1 cellular context compared by ENCODE assay signal in the genomic region with DNA sequence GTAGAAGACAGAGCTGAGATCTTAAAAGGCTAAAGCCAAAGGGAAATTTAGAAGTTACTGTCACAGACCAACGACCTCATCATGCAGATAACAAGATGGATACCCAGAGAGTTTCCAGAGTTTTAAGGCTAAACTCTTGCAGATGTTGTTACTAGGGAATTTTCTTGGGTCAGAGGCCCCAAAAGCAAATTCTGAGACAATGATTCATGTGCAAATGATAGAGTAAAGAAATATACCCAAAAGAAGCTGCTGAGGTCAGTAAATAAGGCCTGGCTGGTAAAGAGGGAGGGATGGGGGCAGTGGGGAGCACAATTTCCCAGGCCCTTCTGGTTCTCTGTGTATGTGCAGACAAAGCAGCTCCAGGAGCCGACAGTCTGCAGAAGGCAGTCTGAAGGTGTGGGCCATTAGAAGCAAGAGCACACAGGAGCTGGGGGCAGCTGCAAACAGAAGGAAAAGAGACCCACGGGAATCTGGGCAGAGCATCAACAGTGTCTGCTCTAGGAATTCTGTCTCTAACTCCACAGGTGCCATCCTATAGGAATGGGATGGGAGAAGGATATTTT.
TF ChIP-seq lines count a peak whose summit lies in the region.

No MANE protein-coding gene starts in this region.

TF ChIP-seq in endothelial cell of umbilical vein, 7 proteins besides CTCF, POLR2A, EP300 and RAD21 (continued from another document):
- no peak for TF ChIP-seq MYC (IDR thresholded peaks at IDR 0.05; ENCODE audit: low read depth, low read length)
